In genomic region chr12:3446235-3446634, GRCh38 we compare ENCODE assay signal across 22 cellular contexts. TPM values are rescaled to one million over a fixed set of nuclear protein-coding genes. Genes with fewer than 3 reads are reported as not detected.
DNase-seq lines count a peak whose midpoint lies in the region; ATAC-seq and TF ChIP-seq lines count a peak whose summit lies in the region.
"Had no signal": no experiment of that assay in that cellular context is flagged by ENCODE, and none has a peak within 500 bp of the region (broad histone marks: within the 10 kb centered on the region; RNA-seq: fewer than 3 reads in every experiment).

No MANE protein-coding gene starts in this region.

- H3K4me1 Mint-ChIP-seq in endodermal cell = peaks cover 6% of the 10 kb centered on the region

- H3K4me3 Mint-ChIP-seq in endodermal cell = no peak overlapping the region
- H3K4me3 Mint-ChIP-seq: CD4-positive, alpha-beta T cell had no signal

- no peaks in the 10 kb centered on the region for H3K79me2 ChIP-seq in OCI-LY7 (ENCODE audit: insufficient read depth, low read depth, low read length)

- DNase-seq in SHP77 (lab: John Stamatoyannopoulos, UW) (peak; percentile 12 to 20), SHP77 treated with DMSO at 0.1 percent for 48 hours (lab: John Stamatoyannopoulos, UW) (no peak), NCI-H510A (lab: John Stamatoyannopoulos, UW) (peak; percentile 31), endodermal cell (peak; percentile 43), OCI-LY7 (ENCODE audit: low spot score) (no peak)
- DNase-seq: AML-193; CD4-positive, alpha-beta T cell; DMS53; IMR-90; KG1; MM.1S; NCI-H187 treated with DMSO at 0.1 percent for 48 hours; OCI-M1; Peyer's patch; SJCRH30; T-helper 2 cell had no signal

- no peaks in the 10 kb centered on the region for H3K36me3 Mint-ChIP-seq in endodermal cell (ENCODE audit: low read depth)

- CTCF ChIA-PET in OCI-LY7 (lab: Charles Lee; ENCODE audit: unreplicated experiment) = no interaction called here

- H3K9me3 Mint-ChIP-seq in endodermal cell = peaks cover 2% of the 10 kb centered on the region
- H3K9me3 Mint-ChIP-seq: CD4-positive, alpha-beta T cell had no signal

- intact Hi-C loops in OCI-LY7 (cut with micrococcal nuclease; ENCODE audit: unreplicated experiment) = no loop called here

- ATAC-seq in GM21515 (IDR thresholded peaks at IDR 0.05; ENCODE audit: unreplicated experiment) (no peak), HG02885 (IDR thresholded peaks at IDR 0.05; ENCODE audit: poor library complexity, unreplicated experiment) (no peak)
- ATAC-seq: A549, HCT116 had no signal

- H3K9me3 ChIP-seq in endodermal cell (ENCODE audit: control insufficient read depth, low read length) (no peaks in the 10 kb centered on the region), OCI-LY7 (ENCODE audit: low read length) (0 out of 2 replicates have a peak, but pooled peaks cover 7% of the 10 kb centered on the region)
- H3K9me3 ChIP-seq: A549, Peyer's patch, SJCRH30 had no signal

- H2AFZ ChIP-seq in OCI-LY7 (ENCODE audit: low read length) = no peak overlapping the region

- no TSS peak for BruUV-seq in OCI-LY7 (replicated peaks; lab: Mats Ljungman, UMichigan)

- POLR2A ChIA-PET in OCI-LY7 (lab: Charles Lee) = no interaction called here

- TF ChIP-seq CTCF in endodermal cell (conservative IDR thresholded peaks at IDR 0.05) (no peak), OCI-LY7 (conservative IDR thresholded peaks at IDR 0.05; ENCODE audit: low read length) (no peak)

- no peaks in the 10 kb centered on the region for H3K27me3 ChIP-seq in endodermal cell (ENCODE audit: control insufficient read depth, insufficient read depth, low read length, poor library complexity, severe bottlenecking)
- H3K27me3 ChIP-seq: BLaER1 treated with 17β-estradiol and CSF1 and Interleukin-3, amounts not matched to agents 10 nM and 100 nM; Peyer's patch had no signal

- no peaks in the 10 kb centered on the region for H3K9me2 ChIP-seq in OCI-LY7 (ENCODE audit: insufficient read depth, low read length)

- H3K4me2 ChIP-seq in OCI-LY7 (ENCODE audit: low read length) = no peak overlapping the region
- H3K4me2 ChIP-seq: A549; BLaER1 treated with 17β-estradiol and CSF1 and Interleukin-3, amounts not matched to agents 10 nM and 100 nM had no signal

- peaks cover 7% of the 10 kb centered on the region for H3K27me3 Mint-ChIP-seq in endodermal cell (ENCODE audit: insufficient read depth)

- WGBS in endodermal cell (ENCODE audit: insufficient coverage in 1 of 2, insufficient read length in 1 of 2), 2 experiments = 62 to 66% methylated on average over 6 to 7 of the region's 7 CpGs

- no peak overlapping the region for H3K27ac Mint-ChIP-seq in endodermal cell
- H3K27ac Mint-ChIP-seq: CD4-positive, alpha-beta T cell had no signal

- H3K9ac ChIP-seq in endodermal cell (ENCODE audit: extremely low read depth, low read length, poor library complexity, severe bottlenecking) = no peak overlapping the region
- H3K9ac ChIP-seq: BLaER1 treated with 17β-estradiol and CSF1 and Interleukin-3, amounts not matched to agents 10 nM and 100 nM had no signal

- no peak overlapping the region for H3K27ac ChIP-seq in endodermal cell (ENCODE audit: low read depth, low read length)
- no peak overlapping the region for H3K27ac ChIP-seq in OCI-LY7 (ENCODE audit: low read depth, low read length, poor library complexity, severe bottlenecking)
- H3K27ac ChIP-seq: A549; BLaER1 treated with 17β-estradiol and CSF1 and Interleukin-3, amounts not matched to agents 10 nM and 100 nM; Peyer's patch; SJCRH30 had no signal

- H3K4me1 ChIP-seq in endodermal cell (ENCODE audit: control insufficient read depth, insufficient read depth, low read length) (peaks cover 4% of the 10 kb centered on the region), OCI-LY7 (ENCODE audit: insufficient read depth, low read length, poor library complexity, severe bottlenecking) (no peaks in the 10 kb centered on the region)
- H3K4me1 ChIP-seq: A549; BLaER1 treated with 17β-estradiol and CSF1 and Interleukin-3, amounts not matched to agents 10 nM and 100 nM; Peyer's patch; SJCRH30 had no signal

- H3K36me3 ChIP-seq in endodermal cell (ENCODE audit: control insufficient read depth, insufficient read depth, low read length) (no peaks in the 10 kb centered on the region), OCI-LY7 (ENCODE audit: insufficient read depth, low read length) (no peaks in the 10 kb centered on the region)
- H3K36me3 ChIP-seq: BLaER1 treated with 17β-estradiol and CSF1 and Interleukin-3, amounts not matched to agents 10 nM and 100 nM; Peyer's patch; SJCRH30 had no signal

- H3K4me3 ChIP-seq in endodermal cell (ENCODE audit: low read length) (no peak overlapping the region), OCI-LY7 (ENCODE audit: low read depth, low read length, poor library complexity, severe bottlenecking) (no peak overlapping the region)
- H3K4me3 ChIP-seq: A549; BLaER1 treated with 17β-estradiol and CSF1 and Interleukin-3, amounts not matched to agents 10 nM and 100 nM; Peyer's patch; SJCRH30 had no signal

- no peaks in the 10 kb centered on the region for H4K20me1 ChIP-seq in OCI-LY7 (ENCODE audit: insufficient read depth, low read length)
- H4K20me1 ChIP-seq: BLaER1 treated with 17β-estradiol and CSF1 and Interleukin-3, amounts not matched to agents 10 nM and 100 nM had no signal

RNA-seq across cellular contexts. Expression of gene PRMT8, which starts 44.8 kb away (rescaled TPM):
- total RNA-seq in endodermal cell (under 1 TPM; 0.29 to 0.42 TPM), OCI-LY7 (2022) (not detected in 2 replicates)
- polyA plus RNA-seq in endodermal cell (2013, experiment 1 of 2) = 5.3 TPM
- 4.7 TPM for polyA plus RNA-seq in endodermal cell (2013, experiment 2 of 2)
- total RNA-seq in OCI-LY7 (2014; rRNA removed; shearing (Covaris generic)) = not detected in 2 replicates
- total RNA-seq: CD4-positive, alpha-beta T cell; IMR-90; NCI-H460; Peyer's patch; SJCRH30 had no signal
- polyA plus RNA-seq: A549, IMR-90 had no signal

Comparison
In these comparisons a context has a peak if more than half of its experiments do, and no peak if none do; other contexts are left out.
1. DNase-seq: peak in SHP77 (2 of 2), NCI-H510A (single experiment) and endodermal cell (single experiment); none in SHP77 treated with DMSO at 0.1 percent for 48 hours (single experiment) and OCI-LY7 (single experiment).